36 cellular contexts compared by ENCODE assay signal in genomic region chr11:68980776-68981065, GRCh38. TPM values are rescaled to one million over a fixed set of nuclear protein-coding genes. Genes with fewer than 3 reads are reported as not detected.
"Had no signal": no experiment of that assay in that cellular context is flagged by ENCODE, and none has a peak within 500 bp of the region (broad histone marks: within the 10 kb centered on the region; RNA-seq: fewer than 3 reads in every experiment).

TSS of gene MRGPRD (minus strand) at chr11:68980986. CDS start at chr11:68980986, 0 bp downstream.

- H3K9me3 Mint-ChIP-seq: activated CD4-positive, alpha-beta T cell treated with anti-CD3 and anti-CD28 coated beads, Interleukin-2, amount 10 ng/mL, durations not matched to agents 24 days and 14 days; activated CD8-positive, alpha-beta T cell treated with anti-CD3 and anti-CD28 coated beads for 36 hours; activated T-helper 17 cell treated with anti-CD3 and anti-CD28 coated beads, Interleukin-2, amount 50 U/mL, for 72 hours had no signal

- H3K27ac Mint-ChIP-seq: activated CD4-positive, alpha-beta T cell treated with anti-CD3 and anti-CD28 coated beads, Interleukin-2, amount 10 ng/mL, durations not matched to agents 24 days and 14 days; activated CD8-positive, alpha-beta T cell treated with anti-CD3 and anti-CD28 coated beads for 36 hours; activated naive CD8-positive, alpha-beta T cell; activated T-helper 17 cell treated with anti-CD3 and anti-CD28 coated beads, Interleukin-2, amount 50 U/mL, for 72 hours; stimulated activated naive B cell treated with anti-CD40 and anti-IgM and Interleukin-4, amounts not matched to agents 10 μg/mL and 1 μg/mL and 100 μg/mL, for 72 hours; T-helper 17 cell had no signal

- ATAC-seq: activated CD8-positive, alpha-beta T cell treated with anti-CD3 and anti-CD28 coated beads for 36 hours; activated T-cell treated with anti-CD3 and anti-CD28 coated beads, Interleukin-2, amount 50 U/mL, for 4 hours; activated T-helper 17 cell treated with anti-CD3 and anti-CD28 coated beads, Interleukin-2, amount 50 U/mL, for 72 hours; gastroesophageal sphincter; left colon; naive thymus-derived CD8-positive, alpha-beta T cell; stimulated activated naive B cell treated with anti-CD40 and anti-IgM and Interleukin-4, amounts not matched to agents 10 μg/mL and 1 μg/mL and 100 μg/mL, for 72 hours; T-helper 17 cell had no signal

- H3K9me3 ChIP-seq: gastroesophageal sphincter, neutrophil, ovary, prostate gland, stomach, thyroid gland, upper lobe of left lung, vagina had no signal

- H3K36me3 Mint-ChIP-seq: activated naive CD8-positive, alpha-beta T cell had no signal

- H3K27ac ChIP-seq: brain microvascular endothelial cell, gastroesophageal sphincter, neutrophil, ovary, prostate gland, stomach, thyroid gland, upper lobe of left lung, vagina, WERI-Rb-1 had no signal

- H3K27me3 Mint-ChIP-seq: activated T-helper 17 cell treated with anti-CD3 and anti-CD28 coated beads, Interleukin-2, amount 50 U/mL, for 72 hours had no signal

- DNase-seq: activated CD4-positive, alpha-beta T cell treated with anti-CD3 and anti-CD28 coated beads, Interleukin-2, amount 10 ng/mL, durations not matched to agents 24 days and 14 days; activated CD4-positive, CD25-positive, alpha-beta regulatory T cell treated with anti-CD3 and anti-CD28 coated beads, Interleukin-2, amount 50 U/mL, for 72 hours; activated CD8-positive, alpha-beta T cell treated with anti-CD3 and anti-CD28 coated beads for 36 hours; activated naive CD4-positive, alpha-beta T cell treated with Interleukin-2 at 50 U/mL for 16 hours; activated T-cell treated with anti-CD3 and anti-CD28 coated beads, Interleukin-2, amount 50 U/mL, for 4 hours; brain microvascular endothelial cell; caudate nucleus; cortex of kidney; hippocampal formation; left colon; stimulated activated CD4-positive, alpha-beta T cell treated with anti-CD3 and anti-CD28 coated beads, Interleukin-15, amount 100 ng/mL, for 24 hours; stimulated activated CD4-positive, alpha-beta T cell treated with anti-CD3 and anti-CD28 coated beads, Interleukin-2, amount 100 ng/mL, for 24 hours; stimulated activated naive B cell treated with anti-CD40 and anti-IgM and Interleukin-4, amounts not matched to agents 10 μg/mL and 1 μg/mL and 100 μg/mL, for 72 hours; stomach; T-helper 17 cell; T1000; thyroid gland; WERI-Rb-1 had no signal

- H3K4me1 Mint-ChIP-seq: activated CD4-positive, alpha-beta T cell treated with anti-CD3 and anti-CD28 coated beads, Interleukin-2, amount 10 ng/mL, durations not matched to agents 24 days and 14 days; activated T-helper 17 cell treated with anti-CD3 and anti-CD28 coated beads, Interleukin-2, amount 50 U/mL, for 72 hours; naive thymus-derived CD8-positive, alpha-beta T cell; stimulated activated naive B cell treated with anti-CD40 and anti-IgM and Interleukin-4, amounts not matched to agents 10 μg/mL and 1 μg/mL and 100 μg/mL, for 72 hours; T-helper 17 cell had no signal

- H3K4me3 ChIP-seq: gastroesophageal sphincter, ovary, prostate gland, smooth muscle cell, stomach, thyroid gland, upper lobe of left lung, vagina had no signal

- H3K4me1 ChIP-seq: stomach, thyroid gland, upper lobe of left lung had no signal

- H3K4me2 ChIP-seq: smooth muscle cell had no signal

- H3K27me3 ChIP-seq: gastroesophageal sphincter, ovary, thyroid gland, upper lobe of left lung, vagina had no signal

- H3K36me3 ChIP-seq: brain microvascular endothelial cell, gastroesophageal sphincter, neutrophil, ovary, prostate gland, stomach, thyroid gland, upper lobe of left lung, vagina, WERI-Rb-1 had no signal

- H3K4me3 Mint-ChIP-seq: activated CD4-positive, alpha-beta T cell treated with anti-CD3 and anti-CD28 coated beads, Interleukin-2, amount 10 ng/mL, durations not matched to agents 24 days and 14 days; activated CD8-positive, alpha-beta T cell treated with anti-CD3 and anti-CD28 coated beads for 36 hours; activated naive CD8-positive, alpha-beta T cell; activated T-cell treated with anti-CD3 and anti-CD28 coated beads, Interleukin-2, amount 50 U/mL, for 4 hours; activated T-helper 17 cell treated with anti-CD3 and anti-CD28 coated beads, Interleukin-2, amount 50 U/mL, for 72 hours; naive thymus-derived CD8-positive, alpha-beta T cell; stimulated activated naive B cell treated with anti-CD40 and anti-IgM and Interleukin-4, amounts not matched to agents 10 μg/mL and 1 μg/mL and 100 μg/mL, for 72 hours; T-helper 17 cell had no signal

RNA-seq across cellular contexts. Expression of gene MRGPRD, which starts in this region (rescaled TPM):
- total RNA-seq: activated CD4-positive, alpha-beta T cell treated with anti-CD3 and anti-CD28 coated beads, Interleukin-2, amount 10 ng/mL, durations not matched to agents 24 days and 14 days; activated CD8-positive, alpha-beta T cell treated with anti-CD3 and anti-CD28 coated beads for 36 hours; activated T-cell treated with anti-CD3 and anti-CD28 coated beads, Interleukin-2, amount 50 U/mL, for 4 hours; activated T-helper 17 cell treated with anti-CD3 and anti-CD28 coated beads, Interleukin-2, amount 50 U/mL, for 72 hours; astrocyte; chondrocyte; endothelial cell of umbilical vein; fibroblast of lung; fibroblast of villous mesenchyme; left colon; lower leg skin; naive thymus-derived CD8-positive, alpha-beta T cell; ovary; prostate gland; smooth muscle cell; T-helper 17 cell; thyroid gland; upper lobe of left lung; vagina had no signal
- polyA plus RNA-seq: endothelial cell of umbilical vein, esophagus, fibroblast of lung, keratinocyte, ovary, smooth muscle cell, stomach had no signal
